8 cellular contexts compared by ENCODE assay signal in genomic region chr10:22228943-22229755, GRCh38. TPM values are rescaled to one million over a fixed set of nuclear protein-coding genes. Genes with fewer than 3 reads are reported as not detected.
A peak's percentile ranks its signal among the peaks of the same experiment; 100 is the strongest.
DNase-seq lines count a peak whose midpoint lies in the region; ATAC-seq and TF ChIP-seq lines count a peak whose summit lies in the region.

No MANE protein-coding gene starts in this region.

- no peaks in the 10 kb centered on the region for H3K4me1 Mint-ChIP-seq in Caco-2 (ENCODE audit: low read depth, unreplicated experiment)

- H3K4me2 ChIP-seq in OCI-LY3 (ENCODE audit: low read length): peak overlapping the region; percentile 74

- intact Hi-C loops in Caco-2 (cut with micrococcal nuclease; ENCODE audit: unreplicated experiment): loop anchor here (1.0 to 2.0 kb wide), 2 partner anchors 87 to 226 kb away; partner anchors contain the start of genes COMMD3 and DNAJC1

- peaks cover 8% of the 10 kb centered on the region for H3K27me3 Mint-ChIP-seq in Caco-2 (ENCODE audit: insufficient read depth, unreplicated experiment)

- H3K36me3 ChIP-seq in Caco-2 (ENCODE audit: control insufficient read depth, insufficient read depth, low read length) (no peaks in the 10 kb centered on the region), HUES6 (ENCODE audit: control insufficient read depth, insufficient read depth, low read length) (no peaks in the 10 kb centered on the region), OCI-LY3 (replicated peaks; ENCODE audit: low read depth, low read length) (no peaks in the 10 kb centered on the region), mucosa of rectum (ENCODE audit: control insufficient read depth in 2 of 2, insufficient read depth in 2 of 2, low read length in 2 of 2) (no peaks in the 10 kb centered on the region)

- CTCF ChIA-PET in Caco-2 (lab: Charles Lee): interaction anchor here (0.9 to 1.0 kb wide), 2 partner anchors 111 to 126 kb away, joined by 3 read pairs; no protein-coding TSS in a partner anchor

- no peaks in the 10 kb centered on the region for H3K27me3 ChIP-seq in Caco-2 (replicated peaks; ENCODE audit: control insufficient read depth, insufficient read depth, low read length)
- H3K27me3 ChIP-seq in HUES6 (ENCODE audit: control insufficient read depth, insufficient read depth, low read length): no peaks in the 10 kb centered on the region
- no peaks in the 10 kb centered on the region for H3K27me3 ChIP-seq in OCI-LY3 (ENCODE audit: low read depth, low read length)
- no peaks in the 10 kb centered on the region for H3K27me3 ChIP-seq in mucosa of rectum (ENCODE audit: control insufficient read depth in 2 of 2, insufficient read depth in 2 of 2, low read length in 2 of 2)

- TF ChIP-seq CTCF in Caco-2 (IDR thresholded peaks at IDR 0.05; ENCODE audit: insufficient read depth in 1 of 2, low read depth in 1 of 2, low read length in 1 of 2, severe bottlenecking in 1 of 2, unreplicated experiment in 1 of 2) (no peak), OCI-LY3 (IDR thresholded peaks at IDR 0.05; ENCODE audit: low read depth, low read length) (no peak)

- peak; percentile 60 for TF ChIP-seq POLR2A in erythroblast (IDR thresholded peaks at IDR 0.05; ENCODE audit: low read length)

- H3K4me1 ChIP-seq in Caco-2 (peaks cover 9% of the 10 kb centered on the region; the same call in 1 of the 2 replicates), HUES6 (ENCODE audit: control insufficient read depth, insufficient read depth, low read length) (peaks cover 6% of the 10 kb centered on the region), OCI-LY3 (ENCODE audit: low read length) (peaks cover 12% of the 10 kb centered on the region), mucosa of rectum (ENCODE audit: control insufficient read depth in 2 of 2, insufficient read depth in 2 of 2, low read length in 2 of 2) (no peaks in the 10 kb centered on the region)

- H3K9me3 ChIP-seq in Caco-2 (no peaks in the 10 kb centered on the region), HUES6 (ENCODE audit: control insufficient read depth, insufficient read depth, low read depth, low read length) (no peaks in the 10 kb centered on the region), OCI-LY3 (ENCODE audit: insufficient read depth, low read length) (no peaks in the 10 kb centered on the region), mucosa of rectum (ENCODE audit: control insufficient read depth in 2 of 2, low read length in 2 of 2) (no peaks in the 10 kb centered on the region)

- BruUV-seq in Caco-2 (replicated peaks; lab: Mats Ljungman, UMichigan): no TSS peak

- H4K20me1 ChIP-seq in OCI-LY3 (ENCODE audit: insufficient read depth, low read length): no peaks in the 10 kb centered on the region

- H3K9me3 Mint-ChIP-seq in Caco-2 (ENCODE audit: unreplicated experiment): no peaks in the 10 kb centered on the region

- ATAC-seq in GM21423 (IDR thresholded peaks at IDR 0.05; ENCODE audit: unreplicated experiment): peak; percentile 76

- H3K4me3 ChIP-seq in Caco-2 (ENCODE audit: low read depth, low read length) (peak overlapping the region; percentile 89), HUES6 (ENCODE audit: low read depth, low read length) (peak overlapping the region; percentile 73), OCI-LY3 (ENCODE audit: low read length) (peak overlapping the region; percentile 86), mucosa of rectum (ENCODE audit: low read length in 2 of 2) (peak overlapping the region; percentile 86 to 87)

- peak overlapping the region; percentile 96 for H2AFZ ChIP-seq in OCI-LY3 (ENCODE audit: low read depth, low read length)

- H3K9ac ChIP-seq in HUES6 (ENCODE audit: low read length) (peak overlapping the region; percentile 65), OCI-LY3 (ENCODE audit: low read length) (peak overlapping the region; percentile 65), mucosa of rectum (ENCODE audit: low read depth in 1 of 2, low read length in 2 of 2) (peak overlapping the region; percentile 69 to 82)

- peaks cover 17% of the 10 kb centered on the region for H3K36me3 Mint-ChIP-seq in Caco-2 (ENCODE audit: insufficient read depth, unreplicated experiment)

- DNase-seq in Caco-2 (peak; percentile 88 to 93), activated T-cell treated with anti-CD3 and anti-CD28 coated beads for 48 hours (ENCODE audit: low read depth) (peak; percentile 81), erythroblast (lab: John Stamatoyannopoulos, UW) (peak; percentile 94 to 95)
- DNase-seq in stimulated activated CD8-positive, alpha-beta memory T cell treated with anti-CD3 and anti-CD28 coated beads, Interleukin-4, amount 100 ng/mL, for 24 hours (ENCODE audit: low read depth): peak; percentile 75

- peak overlapping the region; percentile 80 for H3K4me3 Mint-ChIP-seq in Caco-2 (ENCODE audit: unreplicated experiment)

- POLR2A ChIA-PET in Caco-2 (lab: Charles Lee): interaction anchor here (1.1 kb wide), 1 partner anchor 87 kb away, joined by 3 read pairs; the partner anchor contains the start of gene COMMD3

- no peak overlapping the region for H3K27ac ChIP-seq in HUES6 (ENCODE audit: low read depth, low read length)
- peak overlapping the region; percentile 70 for H3K27ac ChIP-seq in OCI-LY3 (ENCODE audit: low read length)
- peak overlapping the region; percentile 84 to 86 for H3K27ac ChIP-seq in mucosa of rectum (ENCODE audit: low read depth in 2 of 2, low read length in 2 of 2)

- H3K79me2 ChIP-seq in OCI-LY3 (ENCODE audit: low read length): no peaks in the 10 kb centered on the region

- H3K27ac Mint-ChIP-seq in Caco-2 (ENCODE audit: unreplicated experiment): peak overlapping the region; percentile 98

RNA-seq across cellular contexts. Expression of gene EBLN1, which starts 11.3 kb away (rescaled TPM):
- not detected in 2 replicates for total RNA-seq in Caco-2 (2022)
